ENCODE assay signal across 1 cellular context in genomic region chr15:75809986-75810750, GRCh38.
TF ChIP-seq lines count a peak whose summit lies in the region.

No MANE protein-coding gene starts in this region.

TF ChIP-seq in K562, 482 proteins besides CTCF, POLR2A, EP300 and RAD21 (continued from another document):
- peak; percentile 25; the same call in 1 of the 2 replicates for TF ChIP-seq CTBP1 (IDR thresholded peaks at IDR 0.05; ENCODE audit: borderline replicate concordance)
- no peak for TF ChIP-seq ZNF134 (CRISPR knock-in tag; conservative IDR thresholded peaks at IDR 0.05)
- TF ChIP-seq DEAF1 (CRISPR knock-in tag; IDR thresholded peaks at IDR 0.05): peak; percentile 34; the same call in 1 of the 2 replicates
- TF ChIP-seq FOXA3 (CRISPR knock-in tag; conservative IDR thresholded peaks at IDR 0.05 in 1 of 2, IDR thresholded peaks at IDR 0.05 in 1 of 2): no peak
- TF ChIP-seq, protein P1, sequence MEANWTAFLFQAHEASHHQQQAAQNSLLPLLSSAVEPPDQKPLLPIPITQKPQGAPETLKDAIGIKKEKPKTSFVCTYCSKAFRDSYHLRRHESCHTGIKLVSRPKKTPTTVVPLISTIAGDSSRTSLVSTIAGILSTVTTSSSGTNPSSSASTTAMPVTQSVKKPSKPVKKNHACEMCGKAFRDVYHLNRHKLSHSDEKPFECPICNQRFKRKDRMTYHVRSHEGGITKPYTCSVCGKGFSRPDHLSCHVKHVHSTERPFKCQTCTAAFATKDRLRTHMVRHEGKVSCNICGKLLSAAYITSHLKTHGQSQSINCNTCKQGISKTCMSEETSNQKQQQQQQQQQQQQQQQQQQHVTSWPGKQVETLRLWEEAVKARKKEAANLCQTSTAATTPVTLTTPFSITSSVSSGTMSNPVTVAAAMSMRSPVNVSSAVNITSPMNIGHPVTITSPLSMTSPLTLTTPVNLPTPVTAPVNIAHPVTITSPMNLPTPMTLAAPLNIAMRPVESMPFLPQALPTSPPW (CRISPR knock-in tag; IDR thresholded peaks at IDR 0.05): peak; percentile 29; the same call in 1 of the 2 replicates
- no peak for TF ChIP-seq ZNF41 (CRISPR knock-in tag; conservative IDR thresholded peaks at IDR 0.05)
- peak; percentile 53 for TF ChIP-seq SMC3 (conservative IDR thresholded peaks at IDR 0.05; ENCODE audit: insufficient read depth, low read depth, low read length)
- TF ChIP-seq NFE2 (IDR thresholded peaks at IDR 0.05; ENCODE audit: low read depth): no peak
- TF ChIP-seq HDAC8 (tag; IDR thresholded peaks at IDR 0.05): no peak
- TF ChIP-seq CREB1 (IDR thresholded peaks at IDR 0.05): no peak
- no peak for TF ChIP-seq CREB1 (CRISPR knock-in tag; IDR thresholded peaks at IDR 0.05)
- TF ChIP-seq RBM25 (IDR thresholded peaks at IDR 0.05; ENCODE audit: low read depth, low read length, severe bottlenecking): no peak
- no peak for TF ChIP-seq TBP (optimal IDR thresholded peaks at IDR 0.05; ENCODE audit: low read depth, low read length)
- TF ChIP-seq, protein P2, sequence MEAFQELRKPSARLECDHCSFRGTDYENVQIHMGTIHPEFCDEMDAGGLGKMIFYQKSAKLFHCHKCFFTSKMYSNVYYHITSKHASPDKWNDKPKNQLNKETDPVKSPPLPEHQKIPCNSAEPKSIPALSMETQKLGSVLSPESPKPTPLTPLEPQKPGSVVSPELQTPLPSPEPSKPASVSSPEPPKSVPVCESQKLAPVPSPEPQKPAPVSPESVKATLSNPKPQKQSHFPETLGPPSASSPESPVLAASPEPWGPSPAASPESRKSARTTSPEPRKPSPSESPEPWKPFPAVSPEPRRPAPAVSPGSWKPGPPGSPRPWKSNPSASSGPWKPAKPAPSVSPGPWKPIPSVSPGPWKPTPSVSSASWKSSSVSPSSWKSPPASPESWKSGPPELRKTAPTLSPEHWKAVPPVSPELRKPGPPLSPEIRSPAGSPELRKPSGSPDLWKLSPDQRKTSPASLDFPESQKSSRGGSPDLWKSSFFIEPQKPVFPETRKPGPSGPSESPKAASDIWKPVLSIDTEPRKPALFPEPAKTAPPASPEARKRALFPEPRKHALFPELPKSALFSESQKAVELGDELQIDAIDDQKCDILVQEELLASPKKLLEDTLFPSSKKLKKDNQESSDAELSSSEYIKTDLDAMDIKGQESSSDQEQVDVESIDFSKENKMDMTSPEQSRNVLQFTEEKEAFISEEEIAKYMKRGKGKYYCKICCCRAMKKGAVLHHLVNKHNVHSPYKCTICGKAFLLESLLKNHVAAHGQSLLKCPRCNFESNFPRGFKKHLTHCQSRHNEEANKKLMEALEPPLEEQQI (IDR thresholded peaks at IDR 0.05): no peak
- TF ChIP-seq, protein P3, sequence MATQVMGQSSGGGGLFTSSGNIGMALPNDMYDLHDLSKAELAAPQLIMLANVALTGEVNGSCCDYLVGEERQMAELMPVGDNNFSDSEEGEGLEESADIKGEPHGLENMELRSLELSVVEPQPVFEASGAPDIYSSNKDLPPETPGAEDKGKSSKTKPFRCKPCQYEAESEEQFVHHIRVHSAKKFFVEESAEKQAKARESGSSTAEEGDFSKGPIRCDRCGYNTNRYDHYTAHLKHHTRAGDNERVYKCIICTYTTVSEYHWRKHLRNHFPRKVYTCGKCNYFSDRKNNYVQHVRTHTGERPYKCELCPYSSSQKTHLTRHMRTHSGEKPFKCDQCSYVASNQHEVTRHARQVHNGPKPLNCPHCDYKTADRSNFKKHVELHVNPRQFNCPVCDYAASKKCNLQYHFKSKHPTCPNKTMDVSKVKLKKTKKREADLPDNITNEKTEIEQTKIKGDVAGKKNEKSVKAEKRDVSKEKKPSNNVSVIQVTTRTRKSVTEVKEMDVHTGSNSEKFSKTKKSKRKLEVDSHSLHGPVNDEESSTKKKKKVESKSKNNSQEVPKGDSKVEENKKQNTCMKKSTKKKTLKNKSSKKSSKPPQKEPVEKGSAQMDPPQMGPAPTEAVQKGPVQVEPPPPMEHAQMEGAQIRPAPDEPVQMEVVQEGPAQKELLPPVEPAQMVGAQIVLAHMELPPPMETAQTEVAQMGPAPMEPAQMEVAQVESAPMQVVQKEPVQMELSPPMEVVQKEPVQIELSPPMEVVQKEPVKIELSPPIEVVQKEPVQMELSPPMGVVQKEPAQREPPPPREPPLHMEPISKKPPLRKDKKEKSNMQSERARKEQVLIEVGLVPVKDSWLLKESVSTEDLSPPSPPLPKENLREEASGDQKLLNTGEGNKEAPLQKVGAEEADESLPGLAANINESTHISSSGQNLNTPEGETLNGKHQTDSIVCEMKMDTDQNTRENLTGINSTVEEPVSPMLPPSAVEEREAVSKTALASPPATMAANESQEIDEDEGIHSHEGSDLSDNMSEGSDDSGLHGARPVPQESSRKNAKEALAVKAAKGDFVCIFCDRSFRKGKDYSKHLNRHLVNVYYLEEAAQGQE (CRISPR knock-in tag; IDR thresholded peaks at IDR 0.05; ENCODE audit: low read depth): no peak
- no peak for TF ChIP-seq MTA2 (IDR thresholded peaks at IDR 0.05; ENCODE audit: low read depth)
- peak; percentile 37; the same call in 1 of the 2 replicates for TF ChIP-seq RB1 (IDR thresholded peaks at IDR 0.05; ENCODE audit: low read depth)
